Comparison of ENCODE assay signal across 8 cellular contexts in genomic region chr5:36607114-36607561, GRCh38. TPM values are rescaled to one million over a fixed set of nuclear protein-coding genes. Genes with fewer than 3 reads are reported as not detected.
DNase-seq lines count a peak whose midpoint lies in the region; ATAC-seq and TF ChIP-seq lines count a peak whose summit lies in the region.

No MANE protein-coding gene starts in this region.

- H3K4me1 ChIP-seq in BE2C (no peaks in the 10 kb centered on the region; the same call in 1 of the 2 replicates), HUES6 (ENCODE audit: control insufficient read depth, insufficient read depth, low read length) (peaks cover 44% of the 10 kb centered on the region), heart right ventricle (peaks cover 0 to 61% (median 9%) of the 10 kb centered on the region in 9 donors), rectal smooth muscle tissue (ENCODE audit: control insufficient read depth, insufficient read depth, low read length) (no peaks in the 10 kb centered on the region)

- 1% methylated on average over 10 of the region's 10 CpGs for WGBS in heart right ventricle, 2 donors

- H3K27ac ChIP-seq in HUES6 (ENCODE audit: low read depth, low read length) (no peak overlapping the region; the same call in 1 of the 2 replicates), heart right ventricle (peak overlapping the region; percentile 75 to 90 (median 86)), rectal smooth muscle tissue (ENCODE audit: low read depth, low read length) (no peak overlapping the region)

- peak overlapping the region; percentile 40 to 50 for H3K27ac Mint-ChIP-seq in activated naive CD4-positive, alpha-beta T cell treated with anti-CD3 and anti-CD28 coated beads, Interleukin-2, amount 50 U/mL, for 72 hours

- DNase-seq in BE2C (no peak), heart right ventricle (peak; percentile 30 to 37), NCI-H2196 treated with DMSO at 0.1 percent for 48 hours (lab: John Stamatoyannopoulos, UW; ENCODE audit: unreplicated experiment) (no peak), omental fat pad (ENCODE audit: low spot score) (no peak)
- no peak for DNase-seq in activated naive CD4-positive, alpha-beta T cell treated with anti-CD3 and anti-CD28 coated beads, Interleukin-2, amount 50 U/mL, for 72 hours (ENCODE audit: low spot score in 2 of 2)

- H3K27me3 ChIP-seq in BE2C (peaks cover 32% of the 10 kb centered on the region), HUES6 (ENCODE audit: control insufficient read depth, insufficient read depth, low read length) (no peaks in the 10 kb centered on the region), heart right ventricle (peaks cover 0 to 14% (median 0%) of the 10 kb centered on the region in 7 donors), rectal smooth muscle tissue (ENCODE audit: control insufficient read depth, insufficient read depth, low read length) (no peaks in the 10 kb centered on the region)

- H3K36me3 ChIP-seq in BE2C (no peaks in the 10 kb centered on the region), HUES6 (ENCODE audit: control insufficient read depth, insufficient read depth, low read length) (peaks cover 25% of the 10 kb centered on the region), heart right ventricle (peaks cover 0 to under 1% (median 0%) of the 10 kb centered on the region in 9 donors), rectal smooth muscle tissue (ENCODE audit: control insufficient read depth, insufficient read depth, low read length) (no peaks in the 10 kb centered on the region)

- H3K9me3 ChIP-seq in BE2C (no peaks in the 10 kb centered on the region), HUES6 (ENCODE audit: control insufficient read depth, insufficient read depth, low read depth, low read length) (no peaks in the 10 kb centered on the region), heart right ventricle (no peaks in the 10 kb centered on the region)

- intact Hi-C loops in heart right ventricle (cut with DNase I): loop anchor here in 6 of 10 donors (2.0 to 10.0 kb wide), 8 partner anchors 35 to 192 kb away; no protein-coding TSS in a partner anchor

- peak in 1 of 2 donors; percentile 10 for ATAC-seq in activated naive CD4-positive, alpha-beta T cell treated with anti-CD3 and anti-CD28 coated beads, Interleukin-2, amount 50 U/mL, for 72 hours
- peak; percentile 44 to 85 (median 78) for ATAC-seq in heart right ventricle
- no peak for ATAC-seq in GM19463 (IDR thresholded peaks at IDR 0.05; ENCODE audit: unreplicated experiment)
- no peak for ATAC-seq in omental fat pad (ENCODE audit: low FRiP score)

- TF ChIP-seq CTCF in BE2C (IDR thresholded peaks at IDR 0.05; ENCODE audit: low read depth, low read length) (no peak), heart right ventricle (IDR thresholded peaks at IDR 0.05) (no peak), omental fat pad (IDR thresholded peaks at IDR 0.05) (no peak)

- no peaks in the 10 kb centered on the region for H3K36me3 Mint-ChIP-seq in activated naive CD4-positive, alpha-beta T cell treated with anti-CD3 and anti-CD28 coated beads, Interleukin-2, amount 50 U/mL, for 72 hours

- no peaks in the 10 kb centered on the region for H3K9me3 Mint-ChIP-seq in activated naive CD4-positive, alpha-beta T cell treated with anti-CD3 and anti-CD28 coated beads, Interleukin-2, amount 50 U/mL, for 72 hours

- H3K9ac ChIP-seq in HUES6 (ENCODE audit: low read length) (peak overlapping the region; percentile 89), rectal smooth muscle tissue (ENCODE audit: low read length) (no peak overlapping the region)

- H3K4me3 ChIP-seq in BE2C (ENCODE audit: low read depth, low read length) (peak overlapping the region; percentile 43), HUES6 (ENCODE audit: low read depth, low read length) (peak overlapping the region; percentile 85), heart right ventricle (peak overlapping the region; percentile 32 to 67 (median 60)), rectal smooth muscle tissue (ENCODE audit: low read length) (peak overlapping the region; percentile 70)

RNA-seq across cellular contexts. Expression of gene SLC1A3, which starts 0.7 kb away (rescaled TPM):
- polyA plus RNA-seq in BE2C (2012; ENCODE audit: insufficient read depth, insufficient read length, low read depth): 0.15 TPM
- under 1 TPM in 1 of 2 donors, not detected in 1; 0.49 TPM for total RNA-seq in activated naive CD4-positive, alpha-beta T cell treated with anti-CD3 and anti-CD28 coated beads, Interleukin-2, amount 50 U/mL, for 72 hours
- total RNA-seq in heart right ventricle: 10 to 100 TPM; 39.5 to 83.6 (median 58.5) TPM
- polyA plus RNA-seq in heart right ventricle: 10 to 100 TPM; 54.2 to 62.4 TPM
- 100 to 1,000 TPM in 3 of 4 donors, 10 to 100 TPM in 1; 71.1 to 215 (median 161) TPM for total RNA-seq in omental fat pad

Comparison
In these comparisons a context has a peak if more than half of its experiments do, and no peak if none do; other contexts are left out.
1. DNase-seq: peak in heart right ventricle (2 of 2); none in BE2C (single experiment), activated naive CD4-positive, alpha-beta T cell treated with anti-CD3 and anti-CD28 coated beads, Interleukin-2, amount 50 U/mL, for 72 hours (0 of 2), NCI-H2196 treated with DMSO at 0.1 percent for 48 hours (single experiment) and omental fat pad (single experiment).
2. H3K27ac ChIP-seq: peak in heart right ventricle (10 of 10); none in HUES6 (single experiment) and rectal smooth muscle tissue (single experiment).
3. ATAC-seq: peak in heart right ventricle (8 of 8); none in GM19463 (single experiment) and omental fat pad (single experiment).
4. RNA of gene SLC1A3, which starts 0.7 kb away (total RNA-seq): 71.1 to 215 TPM in omental fat pad and 39.5 to 83.6 TPM in heart right ventricle; 0.49 TPM in activated naive CD4-positive, alpha-beta T cell treated with anti-CD3 and anti-CD28 coated beads, Interleukin-2, amount 50 U/mL, for 72 hours; every median in the first group is over 10 times any median in the second.
5. Peak in every context shown above with its lines, with median percentiles within 50 percentile points of each other: H3K4me3 ChIP-seq.